Comparison of ENCODE assay signal across 24 cellular contexts in genomic region chr5:170418736-170419135, GRCh38. TPM values are rescaled to one million over a fixed set of nuclear protein-coding genes. Genes with fewer than 3 reads are reported as not detected.
"Had no signal": no experiment of that assay in that cellular context is flagged by ENCODE, and none has a peak within 500 bp of the region (broad histone marks: within the 10 kb centered on the region; RNA-seq: fewer than 3 reads in every experiment).

No MANE protein-coding gene starts in this region.

- H3K27me3 Mint-ChIP-seq: activated CD4-positive, alpha-beta T cell treated with anti-CD3 and anti-CD28 coated beads for 36 hours; activated naive CD8-positive, alpha-beta T cell treated with anti-CD3 and anti-CD28 coated beads for 36 hours had no signal

- H3K4me2 ChIP-seq: PC-9 had no signal

- H3K4me3 Mint-ChIP-seq: activated CD4-positive, alpha-beta memory T cell treated with anti-CD3 and anti-CD28 coated beads, Interleukin-2, amount 10 ng/mL, durations not matched to agents 7 days and 5 days; activated CD4-positive, alpha-beta T cell treated with anti-CD3 and anti-CD28 coated beads for 36 hours; activated naive CD4-positive, alpha-beta T cell treated with anti-CD3 and anti-CD28 coated beads, Interleukin-2, amount 10 ng/mL, durations not matched to agents 7 days and 5 days; activated naive CD8-positive, alpha-beta T cell treated with anti-CD3 and anti-CD28 coated beads for 36 hours had no signal

- ATAC-seq: activated CD4-positive, alpha-beta T cell treated with anti-CD3 and anti-CD28 coated beads for 36 hours had no signal

- H3K27ac Mint-ChIP-seq: activated CD4-positive, alpha-beta memory T cell treated with anti-CD3 and anti-CD28 coated beads, Interleukin-2, amount 10 ng/mL, durations not matched to agents 7 days and 5 days; activated CD4-positive, alpha-beta T cell treated with anti-CD3 and anti-CD28 coated beads for 36 hours; activated naive CD4-positive, alpha-beta T cell treated with anti-CD3 and anti-CD28 coated beads, Interleukin-2, amount 10 ng/mL, durations not matched to agents 7 days and 5 days; activated naive CD8-positive, alpha-beta T cell treated with anti-CD3 and anti-CD28 coated beads for 36 hours; activated T-helper 2 cell treated with anti-CD3 and anti-CD28 coated beads, Interferon-gamma antibody, Interleukin-2, Interleukin-4, amounts not matched to agents 10 μg/mL and 5 μg/mL and 100 μg/mL, durations not matched to agents 14 hours and 24 hours and 36 hours had no signal

- H3K9me3 Mint-ChIP-seq: activated CD4-positive, alpha-beta memory T cell treated with anti-CD3 and anti-CD28 coated beads, Interleukin-2, amount 10 ng/mL, durations not matched to agents 7 days and 5 days; activated naive CD4-positive, alpha-beta T cell treated with anti-CD3 and anti-CD28 coated beads, Interleukin-2, amount 10 ng/mL, durations not matched to agents 7 days and 5 days; activated naive CD8-positive, alpha-beta T cell treated with anti-CD3 and anti-CD28 coated beads for 36 hours; activated T-helper 2 cell treated with anti-CD3 and anti-CD28 coated beads, Interferon-gamma antibody, Interleukin-2, Interleukin-4, amounts not matched to agents 10 μg/mL and 5 μg/mL and 100 μg/mL, durations not matched to agents 14 hours and 24 hours and 36 hours had no signal

- H2AFZ ChIP-seq: PC-9 had no signal

- H3K27ac ChIP-seq: brain microvascular endothelial cell, cardiac muscle cell, PC-9, WERI-Rb-1 had no signal

- H3K36me3 ChIP-seq: brain microvascular endothelial cell, cardiac muscle cell, WERI-Rb-1 had no signal

- DNase-seq: activated CD4-positive, alpha-beta memory T cell treated with anti-CD3 and anti-CD28 coated beads, Interleukin-2, amount 10 ng/mL, durations not matched to agents 7 days and 5 days; activated CD4-positive, alpha-beta T cell treated with anti-CD3 and anti-CD28 coated beads for 36 hours; activated CD4-positive, alpha-beta T cell treated with anti-CD3 and anti-CD28 coated beads, Interleukin-2, amount 50 U/mL, for 1 hour; activated gamma-delta T cell treated with Interleukin-2 at 50 U/mL for 16 hours; activated naive CD4-positive, alpha-beta T cell treated with anti-CD3 and anti-CD28 coated beads, Interleukin-2, amount 10 ng/mL, durations not matched to agents 7 days and 5 days; activated naive CD8-positive, alpha-beta T cell treated with anti-CD3 and anti-CD28 coated beads for 36 hours; activated T-cell treated with anti-CD3 and anti-CD28 coated beads for 4 hours; activated T-cell treated with anti-CD3 and anti-CD28 coated beads, Interleukin-2, amount 50 U/mL, for 48 hours; brain microvascular endothelial cell; MM.1S; NCI-H1105; NCI-H1436; NCI-H1694 treated with DMSO at 0.1 percent for 48 hours; NCI-H2081; NCI-H446; NCI-H524; SHP77 treated with DMSO at 0.1 percent for 48 hours; T-helper 2 cell; WERI-Rb-1 had no signal

- H3K36me3 Mint-ChIP-seq: activated naive CD4-positive, alpha-beta T cell treated with anti-CD3 and anti-CD28 coated beads, Interleukin-2, amount 10 ng/mL, durations not matched to agents 7 days and 5 days; activated naive CD8-positive, alpha-beta T cell treated with anti-CD3 and anti-CD28 coated beads for 36 hours had no signal

- H3K4me3 ChIP-seq: cardiac muscle cell, PC-9 had no signal

RNA-seq across cellular contexts. Expression of gene KCNMB1, which starts 29.6 kb away (rescaled TPM):
- total RNA-seq: activated CD4-positive, alpha-beta memory T cell treated with anti-CD3 and anti-CD28 coated beads, Interleukin-2, amount 10 ng/mL, durations not matched to agents 7 days and 5 days; activated CD4-positive, alpha-beta T cell treated with anti-CD3 and anti-CD28 coated beads for 36 hours; activated CD8-positive, alpha-beta memory T cell treated with anti-CD3 and anti-CD28 coated beads for 36 hours; activated naive CD8-positive, alpha-beta T cell treated with anti-CD3 and anti-CD28 coated beads for 36 hours; activated T-helper 2 cell treated with anti-CD3 and anti-CD28 coated beads, Interferon-gamma antibody, Interleukin-2, Interleukin-4, amounts not matched to agents 10 μg/mL and 5 μg/mL and 100 μg/mL, durations not matched to agents 14 hours and 24 hours and 36 hours; PC-9; SK-MEL-5 had no signal
